In the genomic region with DNA sequence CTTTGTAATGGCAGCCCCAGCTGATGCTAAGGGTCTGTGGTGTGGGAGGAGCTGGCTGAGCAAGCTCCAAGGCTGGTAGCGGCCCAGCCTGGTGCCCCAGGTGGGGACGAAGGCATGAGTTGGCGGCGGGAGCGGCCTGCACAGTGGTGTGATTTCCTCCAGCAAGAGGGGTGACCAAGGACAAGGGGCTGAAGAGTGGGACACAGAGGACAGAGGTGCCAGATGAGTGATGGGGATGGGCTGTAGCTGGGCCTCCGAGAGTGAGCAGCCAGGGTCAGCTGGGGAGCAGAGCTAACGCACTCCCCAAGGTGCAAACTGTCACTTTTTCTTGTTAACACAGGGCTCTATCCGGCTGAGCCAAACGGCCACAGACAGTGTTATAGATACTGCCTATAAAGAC, we compare ENCODE assay signal across 27 cellular contexts.
"Had no signal": no experiment of that assay in that cellular context is flagged by ENCODE, and none has a peak within 500 bp of the region (broad histone marks: within the 10 kb centered on the region; RNA-seq: fewer than 3 reads in every experiment).

No MANE protein-coding gene starts in this region.

- H3K4me1 ChIP-seq: left lung, lower lobe of right lung, prostate gland, testis, thyroid gland, transverse colon, upper lobe of left lung, vagina had no signal

- H3K4me1 Mint-ChIP-seq: nephron; stimulated activated naive B cell treated with anti-CD40 and anti-IgM and Interleukin-4, amounts not matched to agents 10 μg/mL and 1 μg/mL and 100 μg/mL, for 72 hours had no signal

- H3K9me3 ChIP-seq: lower lobe of right lung, ovary, prostate gland, testis, thyroid gland, transverse colon, upper lobe of left lung, vagina had no signal

- H3K27ac Mint-ChIP-seq: nephron; stimulated activated naive B cell treated with anti-CD40 and anti-IgM and Interleukin-4, amounts not matched to agents 10 μg/mL and 1 μg/mL and 100 μg/mL, for 72 hours; stimulated activated naive CD8-positive, alpha-beta T cell treated with anti-CD3 and anti-CD28 coated beads, Interleukin-15, Interleukin-2, amounts not matched to agents 100 ng/mL and 50 ng/mL, for 24 hours had no signal

- ATAC-seq: left colon; left lung; lower lobe of right lung; sciatic nerve; stimulated activated naive B cell treated with anti-CD40 and anti-IgM and Interleukin-4, amounts not matched to agents 10 μg/mL and 1 μg/mL and 100 μg/mL, for 72 hours had no signal

- H3K27ac ChIP-seq: left lung, lower lobe of right lung, ovary, prostate gland, skin epidermis, testis, thyroid gland, transverse colon, upper lobe of left lung, vagina had no signal

- H3K27me3 ChIP-seq: ovary, testis, thyroid gland, transverse colon, upper lobe of left lung, vagina had no signal

- H3K9me3 Mint-ChIP-seq: nephron; neural crest cell; stimulated activated naive B cell treated with anti-CD40 and anti-IgM and Interleukin-4, amounts not matched to agents 10 μg/mL and 1 μg/mL and 100 μg/mL, for 72 hours; stimulated activated naive CD8-positive, alpha-beta T cell treated with anti-CD3 and anti-CD28 coated beads, Interleukin-15, Interleukin-2, amounts not matched to agents 100 ng/mL and 50 ng/mL, for 24 hours had no signal

- DNase-seq: head of caudate nucleus; hippocampal formation; kidney; left colon; left lung; lower lobe of right lung; mammary epithelial cell; mesenchymal stem cell; ovary; retina; right cardiac atrium; stimulated activated CD4-positive, alpha-beta T cell treated with anti-CD3 and anti-CD28 coated beads, Interleukin-12 subunit alpha, Interleukin-12 subunit beta, amount 100 ng/mL, for 4 hours; stimulated activated CD4-positive, alpha-beta T cell treated with anti-CD3 and anti-CD28 coated beads, Interleukin-15, amount 100 ng/mL, for 24 hours; stimulated activated CD4-positive, alpha-beta T cell treated with anti-CD3 and anti-CD28 coated beads, Interleukin-2, amount 100 ng/mL, for 24 hours; stimulated activated CD4-positive, alpha-beta T cell treated with anti-CD3 and anti-CD28 coated beads, Interleukin-4, amount 100 ng/mL, for 1 hour; stimulated activated naive B cell treated with anti-CD40 and anti-IgM and Interleukin-4, amounts not matched to agents 10 μg/mL and 1 μg/mL and 100 μg/mL, for 72 hours; testis; thyroid gland; transverse colon had no signal

- H3K36me3 Mint-ChIP-seq: stimulated activated naive B cell treated with anti-CD40 and anti-IgM and Interleukin-4, amounts not matched to agents 10 μg/mL and 1 μg/mL and 100 μg/mL, for 72 hours had no signal

- H3K4me3 Mint-ChIP-seq: nephron; neural crest cell; stimulated activated naive B cell treated with anti-CD40 and anti-IgM and Interleukin-4, amounts not matched to agents 10 μg/mL and 1 μg/mL and 100 μg/mL, for 72 hours; stimulated activated naive CD8-positive, alpha-beta T cell treated with anti-CD3 and anti-CD28 coated beads, Interleukin-15, Interleukin-2, amounts not matched to agents 100 ng/mL and 50 ng/mL, for 24 hours had no signal

- H3K36me3 ChIP-seq: left lung, lower lobe of right lung, ovary, prostate gland, thyroid gland, transverse colon, upper lobe of left lung, vagina had no signal

- H3K4me3 ChIP-seq: left lung, lower lobe of right lung, ovary, prostate gland, skin epidermis, testis, thyroid gland, transverse colon, upper lobe of left lung, vagina had no signal
